Comparison of ENCODE assay signal across 8 cellular contexts in genomic region chr12:12736759-12737676, GRCh38. TPM values are rescaled to one million over a fixed set of nuclear protein-coding genes. Genes with fewer than 3 reads are reported as not detected.
DNase-seq lines count a peak whose midpoint lies in the region; ATAC-seq, FAIRE-seq and TF ChIP-seq lines count a peak whose summit lies in the region.

No MANE protein-coding gene starts in this region.

- in situ Hi-C loops in ACHN (cut with HindIII; ENCODE audit: low pct_ligation_motif_present, low pct_unique_long_range_greater_than_20kb, low sequenced_read_pairs): no loop called here

- ATAC-seq in HG02870 (IDR thresholded peaks at IDR 0.05; ENCODE audit: unreplicated experiment): peak; percentile 66

- FAIRE-seq in GM12891 (lab: Jason Lieb, UNC): peak; percentile 82
- peak; percentile 77 for FAIRE-seq in frontal cortex (lab: Jason Lieb, UNC)

- no peak for TF ChIP-seq POLR2A in GM12891 (IDR thresholded peaks at IDR 0.05; ENCODE audit: low read depth, low read length)

- DNase-seq in ACHN (peak; percentile 76), GM12891 (ENCODE audit: insufficient read length, low spot score) (no peak), NCI-H446 treated with DMSO at 0.1 percent for 48 hours (lab: John Stamatoyannopoulos, UW) (peak; percentile 56), frontal cortex (ENCODE audit: low spot score in 2 of 2) (peak in 1 of 2 donors; percentile 6), pons (ENCODE audit: low spot score) (peak; percentile 74), COLO668 (lab: John Stamatoyannopoulos, UW; ENCODE audit: unreplicated experiment) (no peak)
- peak; percentile 41 for DNase-seq in activated effector memory CD4-positive, alpha-beta T cell treated with Interleukin-2 at 50 U/mL for 16 hours

TF ChIP-seq in GM12891, 5 proteins besides CTCF, POLR2A, EP300 and RAD21:
- no peak for TF ChIP-seq TAF1 (IDR thresholded peaks at IDR 0.05; ENCODE audit: low read depth, low read length)
- TF ChIP-seq SPI1 (IDR thresholded peaks at IDR 0.05; ENCODE audit: low read depth, low read length): peak; percentile 34; the same call in 1 of the 2 replicates

RNA-seq across cellular contexts. Expression of gene CDKN1B, which starts 19.9 kb away (rescaled TPM):
- polyA plus RNA-seq in GM12891 (2012; ENCODE audit: low read depth, missing spikeins): 11.8 TPM
- total RNA-seq in frontal cortex: 151 TPM

RNA-seq across cellular contexts. Expression of gene GPR19, which starts 41.0 kb away (rescaled TPM):
- 1.4 TPM for polyA plus RNA-seq in GM12891 (2012; ENCODE audit: low read depth, missing spikeins)
- total RNA-seq in frontal cortex: 32.2 TPM

RNA-seq across cellular contexts. Expression of gene APOLD1, which starts 48.4 kb away (rescaled TPM):
- 2.5 TPM for polyA plus RNA-seq in GM12891 (2012; ENCODE audit: low read depth, missing spikeins)
- 20.0 TPM for total RNA-seq in frontal cortex

Comparison
In these comparisons a context has a peak if more than half of its experiments do, and no peak if none do; other contexts are left out.
1. DNase-seq: peak in ACHN (single experiment), NCI-H446 treated with DMSO at 0.1 percent for 48 hours (single experiment), activated effector memory CD4-positive, alpha-beta T cell treated with Interleukin-2 at 50 U/mL for 16 hours (single experiment) and pons (single experiment); none in GM12891 (single experiment) and COLO668 (single experiment).